Comparison of ENCODE assay signal across 15 cellular contexts in the genomic region with DNA sequence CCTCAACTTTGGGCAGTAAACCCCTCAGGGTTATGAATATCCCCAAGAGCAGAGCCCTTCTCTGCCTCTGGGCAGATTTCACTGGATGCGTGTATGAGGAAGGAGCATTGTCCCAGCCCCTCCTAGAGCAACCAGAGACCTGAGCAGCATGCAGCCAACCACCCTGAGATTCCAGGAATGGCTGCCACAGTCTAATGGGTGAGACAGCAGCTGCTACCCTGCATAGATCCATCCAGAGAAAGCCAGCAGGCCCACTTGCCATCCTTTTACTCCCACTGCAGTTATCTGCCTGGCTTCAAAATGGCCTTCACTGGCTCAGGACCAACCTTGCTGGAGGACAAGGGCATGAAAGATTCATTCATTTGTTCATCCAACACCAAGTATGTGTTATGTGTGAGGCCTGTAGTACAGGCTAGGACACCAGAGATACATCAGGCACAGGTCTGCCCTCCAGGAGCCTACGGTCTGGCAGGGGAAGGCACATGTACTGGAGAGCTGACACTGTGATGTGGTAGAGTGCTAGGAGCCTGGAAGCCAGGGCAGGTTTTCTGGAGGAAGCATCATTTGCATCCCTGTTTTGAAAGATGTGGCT. TPM values are rescaled to one million over a fixed set of nuclear protein-coding genes. Genes with fewer than 3 reads are reported as not detected.
A peak's percentile ranks its signal among the peaks of the same experiment; 100 is the strongest.
DNase-seq lines count a peak whose midpoint lies in the region; ATAC-seq and TF ChIP-seq lines count a peak whose summit lies in the region.
"Had no signal": no experiment of that assay in that cellular context is flagged by ENCODE, and none has a peak within 500 bp of the region (broad histone marks: within the 10 kb centered on the region; RNA-seq: fewer than 3 reads in every experiment).

No MANE protein-coding gene starts in this region.

- H3K27me3 Mint-ChIP-seq in activated naive CD8-positive, alpha-beta T cell treated with anti-CD3 and anti-CD28 coated beads, Interleukin-2, amount 50 U/mL, for 24 hours, result no peaks in the 10 kb centered on the region
- H3K27me3 Mint-ChIP-seq: memory B cell had no signal

- peak overlapping the region; percentile 92 for H3K27ac Mint-ChIP-seq in activated naive CD8-positive, alpha-beta T cell treated with anti-CD3 and anti-CD28 coated beads, Interleukin-2, amount 50 U/mL, for 24 hours

- DNase-seq in Right ventricle myocardium inferior (ENCODE audit: missing footprints), result peak; percentile 40
- no peak for DNase-seq in left cardiac atrium
- DNase-seq in activated naive CD8-positive, alpha-beta T cell treated with anti-CD3 and anti-CD28 coated beads, Interleukin-2, amount 50 U/mL, for 24 hours, result no peak
- DNase-seq in uterus, result no peak
- DNase-seq in cerebellum (ENCODE audit: low spot score), result no peak
- DNase-seq: activated CD4-positive, alpha-beta T cell treated with anti-CD3 and anti-CD28 coated beads for 4 hours; NCI-H1092; NCI-H524; SJCRH30; tibial artery had no signal

- peaks cover 3 to 12% of the 10 kb centered on the region in 2 donors for H3K36me3 ChIP-seq in mucosa of rectum (ENCODE audit: control insufficient read depth in 2 of 2, insufficient read depth in 2 of 2, low read length in 2 of 2)
- no peaks in the 10 kb centered on the region for H3K36me3 ChIP-seq in uterus
- H3K36me3 ChIP-seq: SJCRH30 had no signal

- H3K4me3 ChIP-seq in mucosa of rectum (ENCODE audit: low read length in 2 of 2) (no peak overlapping the region), uterus (no peak overlapping the region)
- H3K4me3 ChIP-seq: SJCRH30, tibial artery had no signal

- peaks cover 29% of the 10 kb centered on the region for H3K36me3 Mint-ChIP-seq in activated naive CD8-positive, alpha-beta T cell treated with anti-CD3 and anti-CD28 coated beads, Interleukin-2, amount 50 U/mL, for 24 hours (ENCODE audit: low read depth)

- H3K9me3 Mint-ChIP-seq in activated naive CD8-positive, alpha-beta T cell treated with anti-CD3 and anti-CD28 coated beads, Interleukin-2, amount 50 U/mL, for 24 hours, result no peaks in the 10 kb centered on the region
- H3K9me3 Mint-ChIP-seq: endodermal cell had no signal

- peak overlapping the region; percentile 2 to 32 for H3K9ac ChIP-seq in mucosa of rectum (ENCODE audit: low read depth in 1 of 2, low read length in 2 of 2)

- H3K9me3 ChIP-seq in mucosa of rectum (ENCODE audit: control insufficient read depth in 2 of 2, low read length in 2 of 2) (no peaks in the 10 kb centered on the region), uterus (no peaks in the 10 kb centered on the region)
- H3K9me3 ChIP-seq: SJCRH30 had no signal

- TF ChIP-seq CTCF in uterus (IDR thresholded peaks at IDR 0.05), result no peak

- peaks cover 100% of the 10 kb centered on the region for H3K4me1 Mint-ChIP-seq in activated naive CD8-positive, alpha-beta T cell treated with anti-CD3 and anti-CD28 coated beads, Interleukin-2, amount 50 U/mL, for 24 hours

- no peak for ATAC-seq in Right ventricle myocardium inferior
- ATAC-seq in left cardiac atrium, result no peak
- no peak for ATAC-seq in activated naive CD8-positive, alpha-beta T cell treated with anti-CD3 and anti-CD28 coated beads, Interleukin-2, amount 50 U/mL, for 24 hours
- ATAC-seq in GM19455 (IDR thresholded peaks at IDR 0.05; ENCODE audit: unreplicated experiment), result no peak
- no peak for ATAC-seq in activated CD4-positive, CD25-positive, alpha-beta regulatory T cell treated with anti-CD3 and anti-CD28 coated beads, Interleukin-2, amount 50 U/mL, for 24 hours

- no peak for TF ChIP-seq POLR2A in uterus (IDR thresholded peaks at IDR 0.05)

- H3K27me3 ChIP-seq in mucosa of rectum (ENCODE audit: control insufficient read depth in 2 of 2, insufficient read depth in 2 of 2, low read length in 2 of 2) (no peaks in the 10 kb centered on the region), uterus (no peaks in the 10 kb centered on the region)
- H3K27me3 ChIP-seq: SJCRH30, tibial artery had no signal

- intact Hi-C loops in Right ventricle myocardium inferior (cut with DNase I) (loop anchor here (1.0 kb wide), 1 partner anchor 28 kb away; a partner anchor contains a TSS), left cardiac atrium (cut with DNase I) (no loop called here), uterus (cut with DNase I; ENCODE audit: low total_unique reads) (no loop called here)

- no peak overlapping the region for H3K4me3 Mint-ChIP-seq in activated naive CD8-positive, alpha-beta T cell treated with anti-CD3 and anti-CD28 coated beads, Interleukin-2, amount 50 U/mL, for 24 hours
- H3K4me3 Mint-ChIP-seq: endodermal cell, memory B cell had no signal

- H3K27ac ChIP-seq in mucosa of rectum (ENCODE audit: low read depth in 2 of 2, low read length in 2 of 2) (peak overlapping the region; percentile 88 to 92), uterus (peak overlapping the region; percentile 70 to 82)
- H3K27ac ChIP-seq: SJCRH30, tibial artery had no signal

- H3K4me1 ChIP-seq in mucosa of rectum (ENCODE audit: control insufficient read depth in 2 of 2, insufficient read depth in 2 of 2, low read length in 2 of 2), result peaks cover 45 to 53% of the 10 kb centered on the region in 2 donors
- H3K4me1 ChIP-seq in uterus, result peaks cover 0 to 6% of the 10 kb centered on the region in 2 donors
- H3K4me1 ChIP-seq: SJCRH30 had no signal

RNA-seq across cellular contexts. Expression of a gene that starts 26.2 kb away (rescaled TPM):
- total RNA-seq in Right ventricle myocardium inferior, result 0.05 TPM
- under 1 TPM; 0.27 to 0.47 TPM for total RNA-seq in left cardiac atrium
- total RNA-seq in uterus, result 1 to 10 TPM in 1 of 4 donors, under 1 TPM in 1, not detected in 2; 0.07 to 1.2 TPM
- total RNA-seq in cerebellum, result 1.00 TPM
- total RNA-seq: SJCRH30 had no signal

RNA-seq across cellular contexts. Expression of a gene that starts 27.6 kb away (rescaled TPM):
- total RNA-seq in Right ventricle myocardium inferior (140 TPM), left cardiac atrium (10 to 100 TPM; 40.6 to 65.3 TPM), uterus (100 to 1,000 TPM in 1 of 4 donors, 10 to 100 TPM in 3; 18.9 to 127 (median 36.7) TPM), cerebellum (4.7 TPM)
